In the genomic region with DNA sequence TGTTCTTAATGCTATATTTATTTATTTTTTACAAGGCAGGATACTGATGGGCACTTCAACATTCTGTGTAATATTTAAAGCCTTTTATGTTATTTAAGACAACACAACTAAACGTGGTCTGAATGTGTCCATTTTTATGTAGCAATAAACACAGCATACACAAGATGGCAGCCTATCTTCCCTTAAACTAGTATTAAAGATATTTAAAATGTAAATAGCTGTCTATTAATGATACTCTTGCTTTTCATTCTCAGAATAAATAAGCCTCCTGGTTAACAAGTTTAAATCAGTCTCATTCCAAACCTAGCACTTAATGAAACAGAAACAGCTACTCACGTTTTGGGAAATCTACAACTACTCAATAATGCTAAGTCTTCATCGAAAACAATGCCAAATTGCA, we compare ENCODE assay signal across 10 cellular contexts.
DNase-seq lines count a peak whose midpoint lies in the region; ATAC-seq and TF ChIP-seq lines count a peak whose summit lies in the region.
"Had no signal": no experiment of that assay in that cellular context is flagged by ENCODE, and none has a peak within 500 bp of the region (broad histone marks: within the 10 kb centered on the region; RNA-seq: fewer than 3 reads in every experiment).

No MANE protein-coding gene starts in this region.

- H3K27ac Mint-ChIP-seq in MCF 10A (ENCODE audit: low read depth, unreplicated experiment), result no peak overlapping the region
- no peak overlapping the region for H3K27ac Mint-ChIP-seq in activated naive CD8-positive, alpha-beta T cell treated with anti-CD3 and anti-CD28 coated beads, Interleukin-2, amount 50 U/mL, for 24 hours
- H3K27ac Mint-ChIP-seq: CD4-positive, CD25-positive, alpha-beta regulatory T cell; stimulated activated naive CD8-positive, alpha-beta T cell treated with anti-CD3 and anti-CD28 coated beads, Interleukin-15, Interleukin-2, amounts not matched to agents 100 ng/mL and 50 ng/mL, for 24 hours had no signal

- no TSS peak for BruUV-seq in MCF 10A (replicated peaks; lab: Mats Ljungman, UMichigan)

- no peak overlapping the region for H3K4me2 ChIP-seq in Loucy (ENCODE audit: low read depth, low read length, poor library complexity, severe bottlenecking)

- H3K4me1 ChIP-seq in breast epithelium, result no peaks in the 10 kb centered on the region
- no peaks in the 10 kb centered on the region for H3K4me1 ChIP-seq in Loucy (ENCODE audit: insufficient read depth, low read length, poor library complexity, severe bottlenecking)
- H3K4me1 ChIP-seq in aorta (ENCODE audit: control insufficient read depth in 1 of 2, insufficient read depth in 2 of 2, low read length in 2 of 2), result no peaks in the 10 kb centered on the region

- peak; percentile 38 for TF ChIP-seq CTCF in MCF 10A (IDR thresholded peaks at IDR 0.05; ENCODE audit: unreplicated experiment)
- TF ChIP-seq CTCF in breast epithelium (IDR thresholded peaks at IDR 0.05), result no peak
- TF ChIP-seq CTCF in Loucy (conservative IDR thresholded peaks at IDR 0.05; ENCODE audit: low read length), result peak; percentile 75

- POLR2A ChIA-PET in MCF 10A (lab: Yijun Ruan, JAX), result interaction anchor here (0.8 kb wide), 2 partner anchors 133 to 289 kb away, joined by 3 to 4 read pairs; no protein-coding TSS in a partner anchor

- H3K9ac ChIP-seq in Loucy (ENCODE audit: low read depth, low read length, poor library complexity, severe bottlenecking), result no peak overlapping the region

- no peaks in the 10 kb centered on the region for H3K27me3 ChIP-seq in breast epithelium
- no peaks in the 10 kb centered on the region for H3K27me3 ChIP-seq in Loucy (ENCODE audit: insufficient read depth, low read length, poor library complexity, severe bottlenecking)
- no peaks in the 10 kb centered on the region for H3K27me3 ChIP-seq in aorta (ENCODE audit: control insufficient read depth in 1 of 2, insufficient read depth in 2 of 2, low read length in 1 of 2)

- no peaks in the 10 kb centered on the region for H3F3A ChIP-seq in Loucy (ENCODE audit: low read depth)

- no peaks in the 10 kb centered on the region for H3K9me3 Mint-ChIP-seq in MCF 10A (ENCODE audit: unreplicated experiment)
- no peaks in the 10 kb centered on the region for H3K9me3 Mint-ChIP-seq in activated naive CD8-positive, alpha-beta T cell treated with anti-CD3 and anti-CD28 coated beads, Interleukin-2, amount 50 U/mL, for 24 hours
- H3K9me3 Mint-ChIP-seq: stimulated activated naive CD8-positive, alpha-beta T cell treated with anti-CD3 and anti-CD28 coated beads, Interleukin-15, Interleukin-2, amounts not matched to agents 100 ng/mL and 50 ng/mL, for 24 hours had no signal

- no peaks in the 10 kb centered on the region for H3K9me2 ChIP-seq in Loucy (replicated peaks; ENCODE audit: low read depth, low read length)

- 63 to 71% methylated on average over 3 of the region's 3 CpGs for WGBS in aorta, 2 donors

- H2AFZ ChIP-seq in Loucy (ENCODE audit: low read length), result no peak overlapping the region

- intact Hi-C loops in MCF 10A (cut with micrococcal nuclease), result loop anchor here (2.0 to 5.0 kb wide), 2 partner anchors 112 to 503 kb away; no protein-coding TSS in a partner anchor
- intact Hi-C loops in breast epithelium (cut with DNase I; ENCODE audit: low total_unique reads), result no loop called here
- intact Hi-C loops in aorta (cut with DNase I), result no loop called here

- CTCF ChIA-PET in MCF 10A (lab: Yijun Ruan, JAX), result interaction anchor here (0.6 to 5.7 kb wide), 32 partner anchors 8 to 381 kb away, joined by 3 to 123 read pairs (median 4); a partner anchor contains a TSS

- no peaks in the 10 kb centered on the region for H3K27me3 Mint-ChIP-seq in MCF 10A (ENCODE audit: insufficient read depth, unreplicated experiment)
- no peaks in the 10 kb centered on the region for H3K27me3 Mint-ChIP-seq in activated naive CD8-positive, alpha-beta T cell treated with anti-CD3 and anti-CD28 coated beads, Interleukin-2, amount 50 U/mL, for 24 hours
- H3K27me3 Mint-ChIP-seq: CD4-positive, CD25-positive, alpha-beta regulatory T cell; stimulated activated naive CD8-positive, alpha-beta T cell treated with anti-CD3 and anti-CD28 coated beads, Interleukin-15, Interleukin-2, amounts not matched to agents 100 ng/mL and 50 ng/mL, for 24 hours had no signal

- peaks cover 0 to 6% of the 10 kb centered on the region in 2 donors for H3K9me3 ChIP-seq in breast epithelium
- H3K9me3 ChIP-seq in Loucy (ENCODE audit: insufficient read depth, low read depth, low read length), result no peaks in the 10 kb centered on the region
- H3K9me3 ChIP-seq in aorta (ENCODE audit: control insufficient read depth, low read length), result no peaks in the 10 kb centered on the region

- ATAC-seq in activated naive CD8-positive, alpha-beta T cell treated with anti-CD3 and anti-CD28 coated beads, Interleukin-2, amount 50 U/mL, for 24 hours, result no peak
- no peak for ATAC-seq in aorta (ENCODE audit: low FRiP score)

- H3K36me3 ChIP-seq in breast epithelium (no peaks in the 10 kb centered on the region), Loucy (ENCODE audit: insufficient read depth, low read length) (no peaks in the 10 kb centered on the region), aorta (ENCODE audit: control insufficient read depth in 1 of 2, insufficient read depth in 2 of 2, low read length in 1 of 2) (no peaks in the 10 kb centered on the region)

- H3K79me2 ChIP-seq in Loucy (ENCODE audit: insufficient read depth, low read length), result no peaks in the 10 kb centered on the region

- H3K27ac ChIP-seq in breast epithelium (no peak overlapping the region), aorta (ENCODE audit: low read depth in 1 of 2, low read length in 2 of 2) (no peak overlapping the region)

- TF ChIP-seq POLR2A in breast epithelium (IDR thresholded peaks at IDR 0.05), result no peak

- H3K4me3 Mint-ChIP-seq in MCF 10A (ENCODE audit: unreplicated experiment), result no peak overlapping the region
- no peak overlapping the region for H3K4me3 Mint-ChIP-seq in activated naive CD8-positive, alpha-beta T cell treated with anti-CD3 and anti-CD28 coated beads, Interleukin-2, amount 50 U/mL, for 24 hours
- H3K4me3 Mint-ChIP-seq: CD4-positive, CD25-positive, alpha-beta regulatory T cell; stimulated activated naive CD8-positive, alpha-beta T cell treated with anti-CD3 and anti-CD28 coated beads, Interleukin-15, Interleukin-2, amounts not matched to agents 100 ng/mL and 50 ng/mL, for 24 hours had no signal

- no peaks in the 10 kb centered on the region for H3K4me1 Mint-ChIP-seq in MCF 10A (ENCODE audit: insufficient read depth, unreplicated experiment)
- no peaks in the 10 kb centered on the region for H3K4me1 Mint-ChIP-seq in activated naive CD8-positive, alpha-beta T cell treated with anti-CD3 and anti-CD28 coated beads, Interleukin-2, amount 50 U/mL, for 24 hours
- H3K4me1 Mint-ChIP-seq: CD4-positive, CD25-positive, alpha-beta regulatory T cell had no signal

- DNase-seq in MCF 10A (ENCODE audit: unreplicated experiment) (peak; percentile 32), breast epithelium (ENCODE audit: low spot score in 2 of 2) (no peak), brain pericyte (ENCODE audit: low read depth, low spot score) (peak; percentile 8), superior temporal gyrus (ENCODE audit: extremely low spot score) (peak; percentile 40), aorta (no peak), cerebellum (ENCODE audit: low spot score) (no peak)
- DNase-seq in activated naive CD8-positive, alpha-beta T cell treated with anti-CD3 and anti-CD28 coated beads, Interleukin-2, amount 50 U/mL, for 24 hours, result no peak

- H3K4me3 ChIP-seq in breast epithelium (no peak overlapping the region), Loucy (ENCODE audit: low read length, poor library complexity, severe bottlenecking) (no peak overlapping the region), aorta (ENCODE audit: low read length in 2 of 2) (no peak overlapping the region)

- H3K36me3 Mint-ChIP-seq in MCF 10A (ENCODE audit: insufficient read depth, unreplicated experiment), result no peaks in the 10 kb centered on the region
- H3K36me3 Mint-ChIP-seq in activated naive CD8-positive, alpha-beta T cell treated with anti-CD3 and anti-CD28 coated beads, Interleukin-2, amount 50 U/mL, for 24 hours (ENCODE audit: low read depth), result no peaks in the 10 kb centered on the region
- H3K36me3 Mint-ChIP-seq: CD4-positive, CD25-positive, alpha-beta regulatory T cell had no signal

- H4K20me1 ChIP-seq in Loucy (ENCODE audit: insufficient read depth, low read length, poor library complexity, severe bottlenecking), result no peaks in the 10 kb centered on the region

Comparison
In these comparisons a context has a peak if more than half of its experiments do, and no peak if none do; other contexts are left out.
1. DNase-seq: peak in MCF 10A (single experiment), brain pericyte (single experiment) and superior temporal gyrus (single experiment); none in breast epithelium (0 of 2), activated naive CD8-positive, alpha-beta T cell treated with anti-CD3 and anti-CD28 coated beads, Interleukin-2, amount 50 U/mL, for 24 hours (single experiment), aorta (0 of 2) and cerebellum (single experiment).
2. CTCF ChIP-seq: peak in MCF 10A (single experiment) and Loucy (single experiment); none in breast epithelium (0 of 3).